Comparison of ENCODE assay signal across 27 cellular contexts in the genomic region with DNA sequence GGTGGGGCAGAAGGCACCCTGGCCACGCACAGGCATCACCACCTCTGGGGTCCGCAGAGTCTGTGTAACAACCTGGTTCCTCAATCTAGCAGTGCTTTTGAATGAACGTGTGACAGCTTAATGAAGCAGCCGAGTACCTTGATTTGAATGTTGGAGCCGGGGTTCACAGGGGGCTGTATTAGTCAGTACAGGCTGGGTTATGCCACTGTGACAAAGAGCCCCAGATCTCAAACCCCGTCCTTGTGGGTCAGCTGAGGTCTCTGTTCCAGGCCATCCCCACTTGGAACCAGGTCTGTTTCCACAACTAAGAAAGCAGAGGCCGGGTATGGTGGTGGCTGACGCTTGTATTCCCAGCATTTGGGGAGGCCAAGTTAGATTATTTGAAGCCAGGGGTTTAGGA. TPM values are rescaled to one million over a fixed set of nuclear protein-coding genes. Genes with fewer than 3 reads are reported as not detected.
"Had no signal": no experiment of that assay in that cellular context is flagged by ENCODE, and none has a peak within 500 bp of the region (broad histone marks: within the 10 kb centered on the region; RNA-seq: fewer than 3 reads in every experiment).

No MANE protein-coding gene starts in this region.

- H3K27ac ChIP-seq: coronary artery, dorsolateral prefrontal cortex, esophagus muscularis mucosa, foreskin keratinocyte, gastroesophageal sphincter, heart left ventricle, hepatocyte, lower lobe of right lung had no signal

- ATAC-seq: foreskin keratinocyte, gastroesophageal sphincter, heart left ventricle, left colon, left lobe of liver, left ventricle myocardium superior, lower lobe of right lung, mucosa of descending colon had no signal

- DNase-seq: dermis blood vessel endothelial cell; dorsolateral prefrontal cortex; effector CD4-positive, alpha-beta T cell; effector memory CD4-positive, alpha-beta T cell; foreskin keratinocyte; heart left ventricle; hypothalamus; immature natural killer cell; islet precursor cell; kidney; kidney glomerular epithelial cell; left colon; left ventricle myocardium superior; lower lobe of right lung; mesenchymal stem cell; mucosa of descending colon; naive B cell had no signal

- H3K27ac Mint-ChIP-seq: immature natural killer cell, mesothelial cell of epicardium had no signal

- H3K79me2 ChIP-seq: hepatocyte had no signal

- H3K4me1 ChIP-seq: foreskin keratinocyte, lower lobe of right lung had no signal

- H3K27me3 ChIP-seq: dorsolateral prefrontal cortex, esophagus muscularis mucosa, foreskin keratinocyte, gastroesophageal sphincter, heart left ventricle, hepatocyte had no signal

- H3K27me3 Mint-ChIP-seq: naive B cell had no signal

- H3K4me1 Mint-ChIP-seq: immature natural killer cell, mesothelial cell of epicardium, naive B cell had no signal

- H3K4me3 ChIP-seq: coronary artery, dorsolateral prefrontal cortex, esophagus muscularis mucosa, gastroesophageal sphincter, heart left ventricle, hepatocyte, lower lobe of right lung, mucosa of descending colon had no signal

- H2AFZ ChIP-seq: hepatocyte had no signal

- FAIRE-seq: colon, endothelial cell of umbilical vein, frontal cortex, kidney had no signal

- H3K4me3 Mint-ChIP-seq: immature natural killer cell, mesothelial cell of epicardium, naive B cell had no signal

- H3K4me2 ChIP-seq: hepatocyte had no signal

RNA-seq across cellular contexts. Expression of a gene that starts 10.5 kb away (rescaled TPM):
- total RNA-seq: myocyte had no signal
- polyA plus RNA-seq: immature natural killer cell had no signal
